1 cellular context compared by ENCODE assay signal in genomic region chr10:1070939-1071338, GRCh38.
TF ChIP-seq lines count a peak whose summit lies in the region.

No MANE protein-coding gene starts in this region.

TF ChIP-seq in GM23338, 12 proteins besides CTCF, POLR2A, EP300 and RAD21 (continued from another document):
- no peak for TF ChIP-seq ZNF331 (CRISPR knock-in tag; IDR thresholded peaks at IDR 0.05; ENCODE audit: low read depth)
